Comparison of ENCODE assay signal across 9 cellular contexts in genomic region chr2:101112772-101113157, GRCh38. TPM values are rescaled to one million over a fixed set of nuclear protein-coding genes. Genes with fewer than 3 reads are reported as not detected.
DNase-seq lines count a peak whose midpoint lies in the region; ATAC-seq lines count a peak whose summit lies in the region.
"Had no signal": no experiment of that assay in that cellular context is flagged by ENCODE, and none has a peak within 500 bp of the region (broad histone marks: within the 10 kb centered on the region; RNA-seq: fewer than 3 reads in every experiment).

No MANE protein-coding gene starts in this region.

- in situ Hi-C loops in KBM-7 (cut with MboI; ENCODE audit: low pct_unique_long_range_greater_than_20kb, low sequenced_read_pairs): no loop called here

- H3K27ac ChIP-seq in SJSA1 (peak overlapping the region; percentile 59; the same call in 1 of the 2 replicates), iPS-20b (ENCODE audit: low read length) (no peak overlapping the region), stomach smooth muscle (ENCODE audit: low read length) (peak overlapping the region; percentile 80)
- no peak overlapping the region for H3K27ac ChIP-seq in effector memory CD4-positive, alpha-beta T cell (ENCODE audit: insufficient read depth, low read length, poor library complexity, severe bottlenecking)

- H3K9ac ChIP-seq in iPS-20b (ENCODE audit: low read depth, low read length) (no peak overlapping the region), stomach smooth muscle (ENCODE audit: low read length in 2 of 2) (no peak overlapping the region)

- H3K4me3 ChIP-seq in SJSA1 (no peak overlapping the region), iPS-20b (ENCODE audit: low read length) (peak overlapping the region; percentile 52; the same call in 1 of the 2 replicates), stomach smooth muscle (ENCODE audit: low read length in 2 of 2) (no peak overlapping the region)
- H3K4me3 ChIP-seq in effector memory CD4-positive, alpha-beta T cell (ENCODE audit: insufficient read depth, low read depth, low read length, poor library complexity, severe bottlenecking): no peak overlapping the region
- H3K4me3 ChIP-seq: K562 had no signal

- H3K27me3 ChIP-seq in SJSA1 (replicated peaks) (no peaks in the 10 kb centered on the region), iPS-20b (ENCODE audit: insufficient read depth, low read length) (no peaks in the 10 kb centered on the region), stomach smooth muscle (ENCODE audit: control insufficient read depth in 1 of 2, insufficient read depth in 2 of 2, low read length in 2 of 2) (no peaks in the 10 kb centered on the region)
- no peaks in the 10 kb centered on the region for H3K27me3 ChIP-seq in effector memory CD4-positive, alpha-beta T cell (replicated peaks; ENCODE audit: control insufficient read depth, insufficient read depth, low read length, poor library complexity, severe bottlenecking)

- H3K9me3 ChIP-seq in SJSA1 (replicated peaks) (no peaks in the 10 kb centered on the region), iPS-20b (ENCODE audit: insufficient read depth, low read depth, low read length) (no peaks in the 10 kb centered on the region), stomach smooth muscle (ENCODE audit: control insufficient read depth in 2 of 2, low read length in 2 of 2) (no peaks in the 10 kb centered on the region)
- no peaks in the 10 kb centered on the region for H3K9me3 ChIP-seq in effector memory CD4-positive, alpha-beta T cell (ENCODE audit: control insufficient read depth, low read length)

- ATAC-seq in GM19397 (IDR thresholded peaks at IDR 0.05; ENCODE audit: unreplicated experiment): no peak
- ATAC-seq: K562 had no signal

- peak; percentile 60 for DNase-seq in KBM-7
- DNase-seq in SJSA1 (ENCODE audit: low read depth in 1 of 2, low spot score in 2 of 2): no peak
- DNase-seq in DMS114 treated with DMSO at 0.1 percent for 48 hours (lab: John Stamatoyannopoulos, UW; ENCODE audit: unreplicated experiment): no peak
- DNase-seq in COLO829 (ENCODE audit: low spot score): no peak
- no peak for DNase-seq in effector memory CD4-positive, alpha-beta T cell

- H3K36me3 ChIP-seq in SJSA1 (no peaks in the 10 kb centered on the region), iPS-20b (ENCODE audit: insufficient read depth, low read depth, low read length) (no peaks in the 10 kb centered on the region), stomach smooth muscle (ENCODE audit: control insufficient read depth in 2 of 2, insufficient read depth in 2 of 2, low read length in 2 of 2) (no peaks in the 10 kb centered on the region)
- no peaks in the 10 kb centered on the region for H3K36me3 ChIP-seq in effector memory CD4-positive, alpha-beta T cell (ENCODE audit: control insufficient read depth, insufficient read depth, low read length)

- H3K4me1 ChIP-seq in SJSA1 (replicated peaks) (peaks cover 42% of the 10 kb centered on the region), iPS-20b (ENCODE audit: insufficient read depth, low read length) (peaks cover 28% of the 10 kb centered on the region), stomach smooth muscle (ENCODE audit: control insufficient read depth, insufficient read depth, low read length) (peaks cover 49% of the 10 kb centered on the region)
- no peaks in the 10 kb centered on the region for H3K4me1 ChIP-seq in effector memory CD4-positive, alpha-beta T cell (ENCODE audit: control insufficient read depth, insufficient read depth, low read length, poor library complexity, severe bottlenecking)

RNA-seq across cellular contexts. Expression of gene TBC1D8, which starts 38.4 kb away (rescaled TPM):
- 18.2 and 18.6 TPM in 2 replicates for total RNA-seq in SJSA1 (2014; rRNA removed; shearing (Covaris generic))

Comparison
In these comparisons a context has a peak if more than half of its experiments do, and no peak if none do; other contexts are left out.
1. H3K27ac ChIP-seq: peak in SJSA1 (single experiment) and stomach smooth muscle (single experiment); none in iPS-20b (single experiment) and effector memory CD4-positive, alpha-beta T cell (single experiment).